ENCODE assay signal across 18 cellular contexts in genomic region chr6:169293196-169293595, GRCh38. TPM values are rescaled to one million over a fixed set of nuclear protein-coding genes. Genes with fewer than 3 reads are reported as not detected.
DNase-seq lines count a peak whose midpoint lies in the region; ATAC-seq and TF ChIP-seq lines count a peak whose summit lies in the region.
"Had no signal": no experiment of that assay in that cellular context is flagged by ENCODE, and none has a peak within 500 bp of the region (broad histone marks: within the 10 kb centered on the region; RNA-seq: fewer than 3 reads in every experiment).

No MANE protein-coding gene starts in this region.

- peaks cover 52% of the 10 kb centered on the region for H3K4me1 Mint-ChIP-seq in MCF 10A (ENCODE audit: insufficient read depth, unreplicated experiment)
- H3K4me1 Mint-ChIP-seq: activated CD4-positive, alpha-beta memory T cell treated with anti-CD3 and anti-CD28 coated beads, Interleukin-2, amount 10 ng/mL, durations not matched to agents 7 days and 5 days had no signal

- H3K4me1 ChIP-seq in breast epithelium: no peaks in the 10 kb centered on the region
- peaks cover 0 to 8% of the 10 kb centered on the region in 2 donors for H3K4me1 ChIP-seq in adrenal gland (replicated peaks in 1 of 2)
- H3K4me1 ChIP-seq in foreskin keratinocyte: peaks cover 55% of the 10 kb centered on the region

- H3K4me3 ChIP-seq in breast epithelium (no peak overlapping the region), adrenal gland (no peak overlapping the region)
- H3K4me3 ChIP-seq: BLaER1, stomach had no signal

- intact Hi-C loops in MCF 10A (cut with micrococcal nuclease): no loop called here
- intact Hi-C loops in breast epithelium (cut with DNase I; ENCODE audit: low total_unique reads): no loop called here
- intact Hi-C loops in adrenal gland (cut with DNase I): no loop called here

- no TSS peak for BruUV-seq in MCF 10A (replicated peaks; lab: Mats Ljungman, UMichigan)

- TF ChIP-seq POLR2A in breast epithelium (IDR thresholded peaks at IDR 0.05) (no peak), adrenal gland (IDR thresholded peaks at IDR 0.05) (no peak)

- DNase-seq in MCF 10A (ENCODE audit: unreplicated experiment): no peak
- no peak for DNase-seq in breast epithelium (ENCODE audit: low spot score in 2 of 2)
- no peak for DNase-seq in adrenal gland
- no peak for DNase-seq in foreskin keratinocyte
- DNase-seq in T-helper 9 cell: no peak
- DNase-seq: activated CD4-positive, alpha-beta memory T cell treated with anti-CD3 and anti-CD28 coated beads, Interleukin-2, amount 10 ng/mL, durations not matched to agents 7 days and 5 days; activated CD4-positive, CD25-positive, alpha-beta regulatory T cell; activated naive CD4-positive, alpha-beta T cell; activated T-cell treated with anti-CD3 and anti-CD28 coated beads, Interleukin-2, amount 50 U/mL, for 1 hour; anterior cingulate cortex; effector CD4-positive, alpha-beta T cell; NCI-H187 treated with DMSO at 0.1 percent for 48 hours; stomach had no signal

- CTCF ChIA-PET in MCF 10A (lab: Yijun Ruan, JAX): no interaction called here

- no peaks in the 10 kb centered on the region for H3K36me3 Mint-ChIP-seq in MCF 10A (ENCODE audit: insufficient read depth, unreplicated experiment)
- H3K36me3 Mint-ChIP-seq: type B pancreatic cell had no signal

- H3K4me3 Mint-ChIP-seq in MCF 10A (ENCODE audit: unreplicated experiment): no peak overlapping the region
- H3K4me3 Mint-ChIP-seq: activated CD4-positive, alpha-beta memory T cell treated with anti-CD3 and anti-CD28 coated beads, Interleukin-2, amount 10 ng/mL, durations not matched to agents 7 days and 5 days; type B pancreatic cell had no signal

- POLR2A ChIA-PET in MCF 10A (lab: Yijun Ruan, JAX): interaction anchor here (0.7 to 2.0 kb wide), 8 partner anchors 43 to 408 kb away, joined by 3 to 11 read pairs (median 3); partner anchors contain the start of genes C6orf120 and WDR27

- TF ChIP-seq CTCF in MCF 10A (IDR thresholded peaks at IDR 0.05; ENCODE audit: unreplicated experiment): no peak
- no peak for TF ChIP-seq CTCF in breast epithelium (IDR thresholded peaks at IDR 0.05)
- no peak for TF ChIP-seq CTCF in adrenal gland (IDR thresholded peaks at IDR 0.05)
- no peak for TF ChIP-seq CTCF in foreskin keratinocyte (conservative IDR thresholded peaks at IDR 0.05)

- 29 to 52% (median 41%) methylated on average over 2 of the region's 2 CpGs for WGBS in adrenal gland, 4 donors

- ATAC-seq in foreskin keratinocyte (no peak), GM18502 (IDR thresholded peaks at IDR 0.05; ENCODE audit: poor library complexity, unreplicated experiment) (no peak), HG03196 (IDR thresholded peaks at IDR 0.05; ENCODE audit: unreplicated experiment) (no peak)
- no peak for ATAC-seq in activated CD4-positive, CD25-positive, alpha-beta regulatory T cell treated with anti-CD3 and anti-CD28 coated beads, Interleukin-2, amount 50 U/mL, for 24 hours

- H3K27ac ChIP-seq in breast epithelium: peak overlapping the region in 1 of 2 donors; percentile 76
- H3K27ac ChIP-seq in adrenal gland: peak overlapping the region; percentile 57 to 83 (median 61)
- peak overlapping the region; percentile 15 for H3K27ac ChIP-seq in foreskin keratinocyte
- H3K27ac ChIP-seq: BLaER1 had no signal

- no peaks in the 10 kb centered on the region for H3K27me3 Mint-ChIP-seq in MCF 10A (ENCODE audit: insufficient read depth, unreplicated experiment)
- H3K27me3 Mint-ChIP-seq: activated CD4-positive, alpha-beta memory T cell treated with anti-CD3 and anti-CD28 coated beads, Interleukin-2, amount 10 ng/mL, durations not matched to agents 7 days and 5 days; type B pancreatic cell had no signal

- H3K9me3 Mint-ChIP-seq in MCF 10A (ENCODE audit: unreplicated experiment): no peaks in the 10 kb centered on the region

- H3K9me3 ChIP-seq in breast epithelium (no peaks in the 10 kb centered on the region), adrenal gland (replicated peaks in 1 of 3) (no peaks in the 10 kb centered on the region)
- H3K9me3 ChIP-seq: BLaER1, stomach had no signal

- H3K36me3 ChIP-seq in breast epithelium (no peaks in the 10 kb centered on the region), adrenal gland (replicated peaks in 1 of 2) (no peaks in the 10 kb centered on the region)
- H3K36me3 ChIP-seq: BLaER1, stomach had no signal

- peak overlapping the region; percentile 6 for H3K27ac Mint-ChIP-seq in MCF 10A (ENCODE audit: low read depth, unreplicated experiment)
- H3K27ac Mint-ChIP-seq: activated CD4-positive, alpha-beta memory T cell treated with anti-CD3 and anti-CD28 coated beads, Interleukin-2, amount 10 ng/mL, durations not matched to agents 7 days and 5 days had no signal

- H3K27me3 ChIP-seq in breast epithelium: no peaks in the 10 kb centered on the region
- no peaks in the 10 kb centered on the region for H3K27me3 ChIP-seq in adrenal gland
- no peaks in the 10 kb centered on the region for H3K27me3 ChIP-seq in foreskin keratinocyte
- H3K27me3 ChIP-seq: BLaER1 had no signal

RNA-seq across cellular contexts. Expression of gene THBS2, which starts 39.5 kb away (rescaled TPM):
- total RNA-seq in MCF 10A (2022): 0.05 TPM in 1 of 2 replicates, not detected in the other
- 100 to 1,000 TPM in 1 of 3 donors, 10 to 100 TPM in 2; 31.9 to 145 (median 73.0) TPM for total RNA-seq in breast epithelium
- 10 to 100 TPM in 7 of 8 donors, 1 to 10 TPM in 1; 9.8 to 72.7 (median 27.0) TPM for total RNA-seq in adrenal gland
- polyA plus RNA-seq in adrenal gland: 1 to 10 TPM; 5.6 to 7.9 (median 6.1) TPM
- 345 and 346 TPM in 2 replicates for total RNA-seq in foreskin keratinocyte
- polyA plus RNA-seq in foreskin keratinocyte: 85.3 and 98.3 TPM in 2 replicates
- total RNA-seq: activated CD4-positive, alpha-beta memory T cell treated with anti-CD3 and anti-CD28 coated beads, Interleukin-2, amount 10 ng/mL, durations not matched to agents 7 days and 5 days had no signal
